Comparison of ENCODE assay signal across 28 cellular contexts in the genomic region with DNA sequence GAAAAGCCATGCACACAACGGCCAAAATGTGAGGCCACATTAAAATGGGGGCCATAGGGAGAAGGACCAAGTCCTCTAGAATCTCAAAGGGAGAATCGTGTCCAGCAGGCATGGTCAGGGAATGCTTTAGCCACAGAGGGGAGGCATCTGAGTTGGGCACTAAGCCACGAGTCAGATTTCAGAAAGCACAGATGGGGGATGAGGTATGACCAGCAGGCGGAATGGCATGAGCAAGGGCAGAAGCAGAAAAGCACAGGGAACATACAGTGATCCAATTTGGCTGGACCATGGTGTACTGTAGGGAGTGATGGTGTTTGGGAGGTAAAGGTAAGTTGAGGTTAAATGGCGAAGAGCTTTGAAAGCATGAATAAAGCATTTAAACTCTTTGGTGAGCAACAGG.
"Had no signal": no experiment of that assay in that cellular context is flagged by ENCODE, and none has a peak within 500 bp of the region (broad histone marks: within the 10 kb centered on the region; RNA-seq: fewer than 3 reads in every experiment).

No MANE protein-coding gene starts in this region.

- H3K4me1 ChIP-seq: adrenal gland, body of pancreas had no signal

- H3K9me3 ChIP-seq: adrenal gland, body of pancreas, gastroesophageal sphincter, heart right ventricle had no signal

- H3K36me3 ChIP-seq: adrenal gland, gastroesophageal sphincter, heart right ventricle had no signal

- DNase-seq: activated CD4-positive, alpha-beta memory T cell treated with anti-CD3 and anti-CD28 coated beads for 36 hours; activated CD4-positive, alpha-beta T cell treated with anti-CD3 and anti-CD28 coated beads for 36 hours; activated CD4-positive, alpha-beta T cell treated with anti-CD3 and anti-CD28 coated beads, Interleukin-2, amount 10 ng/mL, durations not matched to agents 24 days and 14 days; activated CD4-positive, CD25-positive, alpha-beta regulatory T cell; activated CD4-positive, CD25-positive, alpha-beta regulatory T cell treated with anti-CD3 and anti-CD28 coated beads, Interleukin-2, amount 50 U/mL, for 72 hours; activated CD8-positive, alpha-beta memory T cell treated with anti-CD3 and anti-CD28 coated beads, Interleukin-2, amount 10 ng/mL, durations not matched to agents 7 days and 5 days; activated CD8-positive, alpha-beta memory T cell treated with anti-CD3 and anti-CD28 coated beads, Interleukin-2, amount 50 U/mL, for 4 hours; activated CD8-positive, alpha-beta T cell treated with anti-CD3 and anti-CD28 coated beads, Interleukin-2, amount 10 ng/mL, durations not matched to agents 7 days and 5 days; activated effector memory CD4-positive, alpha-beta T cell treated with anti-CD3 and anti-CD28 coated beads, Interleukin-2, amount 50 U/mL, for 16 hours; activated naive CD4-positive, alpha-beta T cell treated with anti-CD3 and anti-CD28 coated beads for 36 hours; activated naive CD8-positive, alpha-beta T cell treated with anti-CD3 and anti-CD28 coated beads for 36 hours; activated naive CD8-positive, alpha-beta T cell treated with anti-CD3 and anti-CD28 coated beads, Interleukin-2, amount 50 U/mL, for 24 hours; activated T-cell treated with anti-CD3 and anti-CD28 coated beads, Interleukin-2, amount 50 U/mL, for 1 hour; activated T-cell treated with anti-CD3 and anti-CD28 coated beads, Interleukin-2, amount 50 U/mL, for 48 hours; adrenal gland; amygdala; aorta; body of pancreas; caudate nucleus; cerebellar nuclear complex; dorsolateral prefrontal cortex; effector memory CD4-positive, alpha-beta T cell; endodermal cell; heart right ventricle; T-helper 2 cell had no signal

- H3K4me3 ChIP-seq: adrenal gland, body of pancreas, coronary artery, dorsolateral prefrontal cortex, gastroesophageal sphincter, heart right ventricle had no signal

- H3K27me3 ChIP-seq: adrenal gland, body of pancreas, gastroesophageal sphincter, heart right ventricle had no signal

- H3K27ac ChIP-seq: adrenal gland, body of pancreas, coronary artery, dorsolateral prefrontal cortex, gastroesophageal sphincter, heart right ventricle had no signal

- ATAC-seq: activated CD4-positive, alpha-beta T cell treated with anti-CD3 and anti-CD28 coated beads for 36 hours; activated CD8-positive, alpha-beta memory T cell treated with anti-CD3 and anti-CD28 coated beads, Interleukin-2, amount 10 ng/mL, durations not matched to agents 7 days and 5 days; activated CD8-positive, alpha-beta T cell treated with anti-CD3 and anti-CD28 coated beads, Interleukin-2, amount 10 ng/mL, durations not matched to agents 7 days and 5 days; activated naive CD8-positive, alpha-beta T cell treated with anti-CD3 and anti-CD28 coated beads, Interleukin-2, amount 50 U/mL, for 24 hours; body of pancreas; esophagus mucosa; gastroesophageal sphincter; heart right ventricle had no signal
